Comparison of ENCODE assay signal across 19 cellular contexts in the genomic region with DNA sequence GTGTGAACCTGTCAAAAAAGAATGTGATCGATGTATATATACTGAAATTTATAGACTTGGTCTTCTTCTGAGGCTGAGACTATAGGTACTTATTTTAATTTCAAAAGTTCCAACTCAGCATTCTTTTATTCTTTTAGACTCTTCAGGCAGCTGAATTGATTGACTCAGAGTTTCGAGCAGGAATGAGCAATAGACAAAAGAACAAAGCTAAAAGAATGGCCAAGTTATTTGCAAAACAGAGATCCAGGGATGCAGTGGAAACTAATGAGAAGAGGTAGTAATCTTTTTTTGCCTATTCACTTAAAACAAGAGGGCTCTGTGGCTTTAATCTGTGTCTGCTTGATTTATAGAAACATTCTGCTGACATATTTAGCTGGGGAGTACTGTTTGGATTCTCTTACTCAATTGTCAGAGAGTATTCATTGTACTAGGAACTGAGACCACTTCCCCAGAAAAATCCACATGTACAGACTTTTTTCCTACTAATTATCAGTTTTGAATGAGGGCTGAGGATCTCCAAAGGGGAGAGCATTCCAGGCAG. TPM values are rescaled to one million over a fixed set of nuclear protein-coding genes. Genes with fewer than 3 reads are reported as not detected.
DNase-seq lines count a peak whose midpoint lies in the region; ATAC-seq, FAIRE-seq and TF ChIP-seq lines count a peak whose summit lies in the region.
"Had no signal": no experiment of that assay in that cellular context is flagged by ENCODE, and none has a peak within 500 bp of the region (broad histone marks: within the 10 kb centered on the region; RNA-seq: fewer than 3 reads in every experiment).

No MANE protein-coding gene starts in this region.

- no peak overlapping the region for H3K9ac ChIP-seq in HUES64 (ENCODE audit: low read depth, low read length)

- no peak for FAIRE-seq in A549 (lab: Jason Lieb, UNC)
- FAIRE-seq in D721Med (lab: Jason Lieb, UNC) = no peak
- FAIRE-seq: A204.1 had no signal

- POLR2A ChIA-PET in A549 (lab: Yijun Ruan, JAX) = no interaction called here

- DNase-seq in A549 (ENCODE audit: low read depth in 1 of 2, low spot score in 1 of 2) (no peak), fibroblast of villous mesenchyme (ENCODE audit: low read depth) (peak; percentile 31), D721Med (ENCODE audit: insufficient read length, low spot score) (no peak), NCI-H774 (lab: John Stamatoyannopoulos, UW) (no peak), AG20443 (ENCODE audit: low spot score) (no peak)
- DNase-seq in activated CD4-positive, CD25-positive, alpha-beta regulatory T cell treated with anti-CD3 and anti-CD28 coated beads, Interleukin-2, amount 50 U/mL, for 72 hours = no peak
- DNase-seq: COR-L47, DMS53, HFFc6, Kasumi-1, NCI-H1048, NCI-H2107, NCI-H69, PC-3 had no signal

- no peaks in the 10 kb centered on the region for H3K9me3 Mint-ChIP-seq in activated T-helper 17 cell treated with anti-CD3 and anti-CD28 coated beads, Interleukin-2, amount 50 U/mL, for 72 hours
- H3K9me3 Mint-ChIP-seq: CD14-positive monocyte, HFFc6 had no signal

- H3K4me2 ChIP-seq in A549 = no peak overlapping the region

- H3K27ac ChIP-seq in A549 (no peak overlapping the region), HUES64 (ENCODE audit: low read depth, low read length) (peak overlapping the region; percentile 57; the same call in 1 of the 2 replicates)
- H3K27ac ChIP-seq: SK-N-MC had no signal

- TF ChIP-seq EP300 in A549 (IDR thresholded peaks at IDR 0.05) = no peak

- no peak overlapping the region for H3K27ac Mint-ChIP-seq in activated T-helper 17 cell treated with anti-CD3 and anti-CD28 coated beads, Interleukin-2, amount 50 U/mL, for 72 hours
- H3K27ac Mint-ChIP-seq: HFFc6 had no signal

- H3K4me3 ChIP-seq in A549 = no peak overlapping the region
- no peak overlapping the region for H3K4me3 ChIP-seq in HUES64 (ENCODE audit: low read length)
- no peak overlapping the region for H3K4me3 ChIP-seq in fibroblast of villous mesenchyme (ENCODE audit: low read depth, low read length)
- H3K4me3 ChIP-seq: SK-N-MC had no signal

- H3K4me1 Mint-ChIP-seq in activated T-helper 17 cell treated with anti-CD3 and anti-CD28 coated beads, Interleukin-2, amount 50 U/mL, for 72 hours = no peaks in the 10 kb centered on the region
- H3K4me1 Mint-ChIP-seq: CD14-positive monocyte had no signal

- ATAC-seq in A549 = no peak
- peak; percentile 21 for ATAC-seq in activated T-helper 17 cell treated with anti-CD3 and anti-CD28 coated beads, Interleukin-2, amount 50 U/mL, for 72 hours (replicated peaks)
- ATAC-seq: PC-3 had no signal

- H3K4me3 Mint-ChIP-seq in activated T-helper 17 cell treated with anti-CD3 and anti-CD28 coated beads, Interleukin-2, amount 50 U/mL, for 72 hours = no peak overlapping the region
- H3K4me3 Mint-ChIP-seq: CD14-positive monocyte, HFFc6 had no signal

- TF ChIP-seq CTCF in A549 (IDR thresholded peaks at IDR 0.05) (no peak), fibroblast of villous mesenchyme (IDR thresholded peaks at IDR 0.05; ENCODE audit: insufficient read depth, low read depth, low read length) (no peak), D721Med (IDR thresholded peaks at IDR 0.05; ENCODE audit: insufficient read depth, missing control alignments) (no peak)

- peaks cover 80% of the 10 kb centered on the region for H3K36me3 ChIP-seq in HUES64 (ENCODE audit: insufficient read depth, low read length)

- no peaks in the 10 kb centered on the region for H3K27me3 Mint-ChIP-seq in activated T-helper 17 cell treated with anti-CD3 and anti-CD28 coated beads, Interleukin-2, amount 50 U/mL, for 72 hours

- H3K36me3 Mint-ChIP-seq in activated T-helper 17 cell treated with anti-CD3 and anti-CD28 coated beads, Interleukin-2, amount 50 U/mL, for 72 hours (ENCODE audit: low read depth) = peaks cover 98% of the 10 kb centered on the region

- H3K4me1 ChIP-seq in A549 = 0 out of 3 replicates have a peak, but pooled peaks cover 8% of the 10 kb centered on the region
- peaks cover 15% of the 10 kb centered on the region for H3K4me1 ChIP-seq in HUES64 (ENCODE audit: insufficient read depth, low read length)

- 85% methylated on average over 2 of the region's 2 CpGs for WGBS in A549 (ENCODE audit: missing lambda C conversion rate)
- 70% methylated on average over 2 of the region's 2 CpGs for whole genome bisulfite sequencing in HUES64

- H3K9me3 ChIP-seq in A549 (no peaks in the 10 kb centered on the region), HUES64 (ENCODE audit: insufficient read depth, low read depth, low read length) (no peaks in the 10 kb centered on the region)

- no peak for TF ChIP-seq RAD21 in A549 (conservative IDR thresholded peaks at IDR 0.05 in 1 of 2, IDR thresholded peaks at IDR 0.05 in 1 of 2)

- CTCF ChIA-PET in A549 (lab: Yijun Ruan, JAX) = no interaction called here

- TF ChIP-seq POLR2A in A549 (IDR thresholded peaks at IDR 0.05; ENCODE audit: low read length) = no peak

- H3K27me3 ChIP-seq in HUES64 (ENCODE audit: insufficient read depth, low read length) = no peaks in the 10 kb centered on the region

TF ChIP-seq in A549, 52 proteins besides CTCF, POLR2A, EP300 and RAD21:
- TF ChIP-seq HDAC2 (IDR thresholded peaks at IDR 0.05) = no peak
- TF ChIP-seq, protein P1, sequence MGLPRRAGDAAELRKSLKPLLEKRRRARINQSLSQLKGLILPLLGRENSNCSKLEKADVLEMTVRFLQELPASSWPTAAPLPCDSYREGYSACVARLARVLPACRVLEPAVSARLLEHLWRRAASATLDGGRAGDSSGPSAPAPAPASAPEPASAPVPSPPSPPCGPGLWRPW (IDR thresholded peaks at IDR 0.05) = no peak
- no peak for TF ChIP-seq JUN (IDR thresholded peaks at IDR 0.05)
- TF ChIP-seq MAFK (IDR thresholded peaks at IDR 0.05; ENCODE audit: partially characterized antibody) = peak; percentile 8
- TF ChIP-seq CEBPB (IDR thresholded peaks at IDR 0.05) = peak; percentile 41 to 48; a peak in 2 of 4 replicates

RNA-seq across cellular contexts. Expression of a gene that starts 30.1 kb away (rescaled TPM):
- polyA plus RNA-seq in A549 (2011; rRNA removed) = 43.6 and 54.7 TPM in 2 replicates
- polyA plus RNA-seq in A549 (2012; cell fraction: cytosol; rRNA removed) = 5.0 and 5.5 TPM in 2 replicates
- 18.0 and 23.6 TPM in 2 replicates for polyA plus RNA-seq in A549 (2012; cell fraction: nucleus; rRNA removed)
- polyA plus RNA-seq in A549 (2017; fragmentation: RNase III; extraction: RNeasy Plus Mini Kit Qiagen cat#74134 plus additional on column Dnase treatment) = 16.7 to 17.1 TPM (median 17.1 TPM) in 3 replicates
- polyA minus RNA-seq in A549 (2011; rRNA and poly(A)+ RNA removed) = 28.8 and 31.5 TPM in 2 replicates
- polyA plus RNA-seq in HUES64 (2013, experiment 1 of 2) = 19.9 TPM
- 23.2 TPM for polyA plus RNA-seq in HUES64 (2013, experiment 2 of 2)
- 100 to 1,000 TPM in 1 of 2 donors, 10 to 100 TPM in 1; 49.1 to 122 TPM for total RNA-seq in activated T-helper 17 cell treated with anti-CD3 and anti-CD28 coated beads, Interleukin-2, amount 50 U/mL, for 72 hours
- 52.8 and 59.2 TPM in 2 replicates for total RNA-seq in fibroblast of villous mesenchyme

RNA-seq across cellular contexts. Expression of a gene that starts 44.4 kb away (rescaled TPM):
- polyA plus RNA-seq in A549 (2011; rRNA removed) = 0.70 and 0.71 TPM in 2 replicates
- 1.4 and 1.7 TPM in 2 replicates for polyA plus RNA-seq in A549 (2012; cell fraction: cytosol; rRNA removed)
- 1.4 and 2.1 TPM in 2 replicates for polyA plus RNA-seq in A549 (2012; cell fraction: nucleus; rRNA removed)
- polyA plus RNA-seq in A549 (2017; fragmentation: RNase III; extraction: RNeasy Plus Mini Kit Qiagen cat#74134 plus additional on column Dnase treatment) = 2.6 to 3.2 TPM (median 2.7 TPM) in 3 replicates
- polyA minus RNA-seq in A549 (2011; rRNA and poly(A)+ RNA removed) = 0.39 and 0.58 TPM in 2 replicates
- 108 TPM for polyA plus RNA-seq in HUES64 (2013, experiment 1 of 2)
- polyA plus RNA-seq in HUES64 (2013, experiment 2 of 2) = 172 TPM
- total RNA-seq in activated T-helper 17 cell treated with anti-CD3 and anti-CD28 coated beads, Interleukin-2, amount 50 U/mL, for 72 hours = under 1 TPM; 0.37 to 0.65 TPM
- 0.86 and 0.97 TPM in 2 replicates for total RNA-seq in fibroblast of villous mesenchyme
